In genomic region chr11:34844466-34845112, GRCh38 we compare ENCODE assay signal across 2 cellular contexts.
TF ChIP-seq lines count a peak whose summit lies in the region.

No MANE protein-coding gene starts in this region.

TF ChIP-seq in HEK293, 187 proteins besides CTCF, POLR2A, EP300 and RAD21 (continued from another document):
- TF ChIP-seq ZNF785 (tag by site-specific recombination; IDR thresholded peaks at IDR 0.05), result no peak
- TF ChIP-seq PRDM6 (tag by site-specific recombination; IDR thresholded peaks at IDR 0.05), result no peak
- no peak for TF ChIP-seq ZNF580 (tag by site-specific recombination; IDR thresholded peaks at IDR 0.05)
- TF ChIP-seq ZNF121 (tag by site-specific recombination; IDR thresholded peaks at IDR 0.05), result no peak
- TF ChIP-seq HOXC10 (CRISPR knock-in tag; IDR thresholded peaks at IDR 0.05), result no peak

TF ChIP-seq in H1, 55 proteins besides CTCF, POLR2A, EP300 and RAD21 (continued from another document):
- TF ChIP-seq CHD1 (IDR thresholded peaks at IDR 0.05; ENCODE audit: low read depth, low read length) (no peak), PHF8 (conservative IDR thresholded peaks at IDR 0.05; ENCODE audit: low read depth, low read length) (no peak), RBBP5 (IDR thresholded peaks at IDR 0.05; ENCODE audit: borderline replicate concordance, low read depth, low read length) (no peak), KDM1A (IDR thresholded peaks at IDR 0.05; ENCODE audit: borderline replicate concordance, low read length) (no peak), JUND (IDR thresholded peaks at IDR 0.05; ENCODE audit: low read length) (no peak)
TF ChIP-seq in H1: peak in this region for 0.
